Comparison of ENCODE assay signal across 35 cellular contexts in genomic region chr21:29490016-29490415, GRCh38.
"Had no signal": no experiment of that assay in that cellular context is flagged by ENCODE, and none has a peak within 500 bp of the region (broad histone marks: within the 10 kb centered on the region; RNA-seq: fewer than 3 reads in every experiment).

No MANE protein-coding gene starts in this region.

- FAIRE-seq: frontal cortex, keratinocyte, urothelium cell line had no signal

- H3K36me3 ChIP-seq: cardiac muscle cell, neutrophil, ovary, right lobe of liver, transverse colon had no signal

- H3K27ac Mint-ChIP-seq: activated naive CD4-positive, alpha-beta T cell treated with anti-CD3 and anti-CD28 coated beads for 36 hours; activated naive CD8-positive, alpha-beta T cell treated with anti-CD3 and anti-CD28 coated beads for 36 hours; activated T-helper 1 cell treated with anti-CD3 and anti-CD28 coated beads, Interleukin-12 subunit alpha, Interleukin-12 subunit beta, Interleukin-2, Interleukin-4 antibody, amounts not matched to agents 30 ng/mL and 10 ng/mL and 1 ng/mL, durations not matched to agents 14 hours and 24 hours and 36 hours; effector memory CD8-positive, alpha-beta T cell; mesothelial cell of epicardium; naive B cell; nephron progenitor cell; progenitor cell of endocrine pancreas had no signal

- H3K9me3 ChIP-seq: body of pancreas, neutrophil, ovary, right lobe of liver, testis, transverse colon had no signal

- DNase-seq: activated CD4-positive, alpha-beta T cell treated with anti-CD3 and anti-CD28 coated beads for 4 hours; activated CD4-positive, alpha-beta T cell treated with anti-CD3 and anti-CD28 coated beads, Interleukin-2, amount 50 U/mL, for 48 hours; activated CD8-positive, alpha-beta memory T cell treated with anti-CD3 and anti-CD28 coated beads for 24 hours; activated CD8-positive, alpha-beta memory T cell treated with anti-CD3 and anti-CD28 coated beads, Interleukin-2, amount 50 U/mL, for 4 hours; activated effector memory CD4-positive, alpha-beta T cell treated with anti-CD3 and anti-CD28 coated beads, Interleukin-2, amount 50 U/mL, for 16 hours; activated naive CD4-positive, alpha-beta T cell treated with anti-CD3 and anti-CD28 coated beads for 36 hours; activated naive CD8-positive, alpha-beta T cell treated with anti-CD3 and anti-CD28 coated beads for 36 hours; activated T-cell treated with anti-CD3 and anti-CD28 coated beads, Interleukin-2, amount 50 U/mL, for 1 hour; amniotic stem cell; body of pancreas; cortex of kidney; effector memory CD8-positive, alpha-beta T cell; erythroblast; glutamatergic neuron; left colon; mammary epithelial cell; naive B cell; nephron progenitor cell; ovary; right lobe of liver; stimulated activated CD4-positive, alpha-beta T cell treated with anti-CD3 and anti-CD28 coated beads, Interleukin-12 subunit alpha, Interleukin-12 subunit beta, amount 100 ng/mL, for 4 hours; stimulated activated CD4-positive, alpha-beta T cell treated with anti-CD3 and anti-CD28 coated beads, Interleukin-4, amount 100 ng/mL, for 1 hour; stimulated activated naive CD8-positive, alpha-beta T cell treated with anti-CD3 and anti-CD28 coated beads, Interleukin-15, Interleukin-2, amounts not matched to agents 100 U/mL and 50 U/mL, for 24 hours; testis; transverse colon had no signal

- H3K27me3 Mint-ChIP-seq: activated naive CD8-positive, alpha-beta T cell treated with anti-CD3 and anti-CD28 coated beads for 36 hours; effector memory CD8-positive, alpha-beta T cell; naive B cell; progenitor cell of endocrine pancreas had no signal

- H3K27ac ChIP-seq: body of pancreas, cardiac muscle cell, neutrophil, ovary, right lobe of liver, skin epidermis, testis, transverse colon, VCaP had no signal

- H3K4me3 Mint-ChIP-seq: activated naive CD4-positive, alpha-beta T cell treated with anti-CD3 and anti-CD28 coated beads for 36 hours; activated naive CD8-positive, alpha-beta T cell treated with anti-CD3 and anti-CD28 coated beads for 36 hours; activated T-helper 1 cell treated with anti-CD3 and anti-CD28 coated beads, Interleukin-12 subunit alpha, Interleukin-12 subunit beta, Interleukin-2, Interleukin-4 antibody, amounts not matched to agents 30 ng/mL and 10 ng/mL and 1 ng/mL, durations not matched to agents 14 hours and 24 hours and 36 hours; effector memory CD8-positive, alpha-beta T cell; mesothelial cell of epicardium; naive B cell; nephron progenitor cell had no signal

- H3K4me1 ChIP-seq: right lobe of liver, testis, transverse colon had no signal

- H3K27me3 ChIP-seq: body of pancreas, cardiac muscle cell, neutrophil, ovary, right lobe of liver, testis, transverse colon had no signal

- H3K4me3 ChIP-seq: body of pancreas, cardiac muscle cell, ovary, right lobe of liver, skin epidermis, testis, transverse colon had no signal

- H3K4me1 Mint-ChIP-seq: activated naive CD8-positive, alpha-beta T cell treated with anti-CD3 and anti-CD28 coated beads for 36 hours; naive B cell had no signal

- H3K9me3 Mint-ChIP-seq: activated naive CD4-positive, alpha-beta T cell treated with anti-CD3 and anti-CD28 coated beads for 36 hours; activated T-helper 1 cell treated with anti-CD3 and anti-CD28 coated beads, Interleukin-12 subunit alpha, Interleukin-12 subunit beta, Interleukin-2, Interleukin-4 antibody, amounts not matched to agents 30 ng/mL and 10 ng/mL and 1 ng/mL, durations not matched to agents 14 hours and 24 hours and 36 hours had no signal
